In genomic region chr4:157664726-157665125, GRCh38 we compare ENCODE assay signal across 19 cellular contexts.
A peak's percentile ranks its signal among the peaks of the same experiment; 100 is the strongest.
DNase-seq lines count a peak whose midpoint lies in the region; ATAC-seq and TF ChIP-seq lines count a peak whose summit lies in the region.
"Had no signal": no experiment of that assay in that cellular context is flagged by ENCODE, and none has a peak within 500 bp of the region (broad histone marks: within the 10 kb centered on the region; RNA-seq: fewer than 3 reads in every experiment).

No MANE protein-coding gene starts in this region.

- intact Hi-C loops in vagina (cut with DNase I): no loop called here

- TF ChIP-seq POLR2A in vagina (IDR thresholded peaks at IDR 0.05): no peak

- H3K9me3 ChIP-seq in vagina: no peaks in the 10 kb centered on the region
- H3K9me3 ChIP-seq: left ventricle myocardium inferior, Peyer's patch had no signal

- TF ChIP-seq CTCF in HFFc6 (IDR thresholded peaks at IDR 0.05) (no peak), fibroblast of the aortic adventitia (IDR thresholded peaks at IDR 0.05; ENCODE audit: insufficient read depth, low read length) (no peak), vagina (IDR thresholded peaks at IDR 0.05) (no peak)

- no peak overlapping the region for H3K27ac ChIP-seq in vagina
- H3K27ac ChIP-seq: left ventricle myocardium inferior, Peyer's patch had no signal

- H3K9me3 Mint-ChIP-seq in HFFc6: peaks cover 16% of the 10 kb centered on the region
- H3K9me3 Mint-ChIP-seq: activated CD4-positive, alpha-beta T cell treated with anti-CD3 and anti-CD28 coated beads, Interleukin-2, amount 10 ng/mL, durations not matched to agents 7 days and 5 days; nephron had no signal

- H3K4me3 ChIP-seq in fibroblast of the aortic adventitia (ENCODE audit: low read depth, low read length) (no peak overlapping the region), vagina (no peak overlapping the region)
- H3K4me3 ChIP-seq: left ventricle myocardium inferior, Peyer's patch had no signal

- H3K27me3 Mint-ChIP-seq in HFFc6 (ENCODE audit: insufficient read depth): no peaks in the 10 kb centered on the region
- H3K27me3 Mint-ChIP-seq: activated CD4-positive, alpha-beta T cell treated with anti-CD3 and anti-CD28 coated beads, Interleukin-2, amount 10 ng/mL, durations not matched to agents 7 days and 5 days; activated naive CD8-positive, alpha-beta T cell treated with anti-CD3 and anti-CD28 coated beads, Interleukin-2, amount 50 U/mL, for 24 hours; activated T-cell treated with anti-CD3 and anti-CD28 coated beads, Interleukin-2, amount 50 U/mL, for 24 hours; CD8-positive, alpha-beta memory T cell had no signal

- ATAC-seq in HG03354 (IDR thresholded peaks at IDR 0.05; ENCODE audit: poor library complexity, severe bottlenecking, unreplicated experiment): no peak
- ATAC-seq: activated naive CD8-positive, alpha-beta T cell treated with anti-CD3 and anti-CD28 coated beads, Interleukin-2, amount 50 U/mL, for 24 hours had no signal

- H3K27me3 ChIP-seq in vagina: no peaks in the 10 kb centered on the region
- H3K27me3 ChIP-seq: Peyer's patch had no signal

- no peak overlapping the region for H3K4me3 Mint-ChIP-seq in HFFc6
- H3K4me3 Mint-ChIP-seq: activated CD4-positive, alpha-beta T cell treated with anti-CD3 and anti-CD28 coated beads, Interleukin-2, amount 10 ng/mL, durations not matched to agents 7 days and 5 days; activated naive CD8-positive, alpha-beta T cell treated with anti-CD3 and anti-CD28 coated beads, Interleukin-2, amount 50 U/mL, for 24 hours; activated T-cell treated with anti-CD3 and anti-CD28 coated beads, Interleukin-2, amount 50 U/mL, for 24 hours; CD8-positive, alpha-beta memory T cell; nephron had no signal

- no peaks in the 10 kb centered on the region for H3K36me3 Mint-ChIP-seq in HFFc6 (ENCODE audit: low read depth)
- H3K36me3 Mint-ChIP-seq: CD8-positive, alpha-beta memory T cell had no signal

- H3K27ac Mint-ChIP-seq in HFFc6: no peak overlapping the region
- H3K27ac Mint-ChIP-seq: activated CD4-positive, alpha-beta T cell treated with anti-CD3 and anti-CD28 coated beads, Interleukin-2, amount 10 ng/mL, durations not matched to agents 7 days and 5 days; activated naive CD8-positive, alpha-beta T cell treated with anti-CD3 and anti-CD28 coated beads, Interleukin-2, amount 50 U/mL, for 24 hours; activated T-cell treated with anti-CD3 and anti-CD28 coated beads, Interleukin-2, amount 50 U/mL, for 24 hours; nephron had no signal

- DNase-seq in HFFc6 (peak; percentile 20), amniotic stem cell (lab: John Stamatoyannopoulos, UW) (peak; percentile 23), fibroblast of the aortic adventitia (ENCODE audit: low read depth) (peak; percentile 12), globus pallidus (ENCODE audit: low spot score) (no peak), vagina (ENCODE audit: extremely low spot score in 2 of 2) (no peak), NCI-H2081 (lab: John Stamatoyannopoulos, UW) (no peak)
- DNase-seq: activated CD4-positive, alpha-beta T cell treated with anti-CD3 and anti-CD28 coated beads, Interleukin-2, amount 10 ng/mL, durations not matched to agents 7 days and 5 days; activated naive CD8-positive, alpha-beta T cell treated with anti-CD3 and anti-CD28 coated beads, Interleukin-2, amount 50 U/mL, for 24 hours; activated T-cell treated with anti-CD3 and anti-CD28 coated beads, Interleukin-2, amount 50 U/mL, for 24 hours; CD8-positive, alpha-beta memory T cell; GDM1; hypothalamus; Kasumi-1; left ventricle myocardium inferior; NCI-H2029; Peyer's patch; stimulated activated CD4-positive, alpha-beta T cell treated with anti-CD3 and anti-CD28 coated beads, Interleukin-2, amount 100 ng/mL, for 48 hours had no signal

- H3K4me1 Mint-ChIP-seq in HFFc6 (ENCODE audit: low read depth): 0 out of 2 replicates have a peak, but pooled peaks cover 7% of the 10 kb centered on the region
- H3K4me1 Mint-ChIP-seq: activated CD4-positive, alpha-beta T cell treated with anti-CD3 and anti-CD28 coated beads, Interleukin-2, amount 10 ng/mL, durations not matched to agents 7 days and 5 days; activated naive CD8-positive, alpha-beta T cell treated with anti-CD3 and anti-CD28 coated beads, Interleukin-2, amount 50 U/mL, for 24 hours; CD8-positive, alpha-beta memory T cell; nephron had no signal

- H3K36me3 ChIP-seq in vagina: no peaks in the 10 kb centered on the region
- H3K36me3 ChIP-seq: left ventricle myocardium inferior, Peyer's patch had no signal

- no peaks in the 10 kb centered on the region for H3K4me1 ChIP-seq in vagina
- H3K4me1 ChIP-seq: left ventricle myocardium inferior, Peyer's patch had no signal

Comparison
In these comparisons a context has a peak if more than half of its experiments do, and no peak if none do; other contexts are left out.
1. DNase-seq: peak in HFFc6 (single experiment), amniotic stem cell (single experiment) and fibroblast of the aortic adventitia (single experiment); none in globus pallidus (single experiment), vagina (0 of 2) and NCI-H2081 (0 of 2).